In the genomic region with DNA sequence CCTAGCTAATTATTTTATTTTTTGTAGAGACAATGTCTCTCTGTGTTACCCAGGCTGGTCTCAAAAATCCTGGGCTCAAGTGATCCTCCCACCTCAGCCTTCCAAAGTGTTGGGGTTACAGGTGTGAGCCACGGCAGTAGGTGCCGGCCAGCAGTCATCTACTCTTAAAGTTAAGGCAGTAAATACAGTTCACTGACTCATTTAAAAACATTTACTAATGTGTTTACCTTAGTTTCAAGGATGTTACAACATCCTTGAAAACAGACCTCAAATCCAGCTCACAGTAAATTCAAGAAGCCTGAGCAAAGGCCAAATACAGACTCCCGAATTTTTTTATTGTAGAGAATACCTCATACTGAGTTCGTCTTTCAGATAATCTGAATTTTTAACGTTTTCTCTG, we compare ENCODE assay signal across 23 cellular contexts. TPM values are rescaled to one million over a fixed set of nuclear protein-coding genes. Genes with fewer than 3 reads are reported as not detected.
"Had no signal": no experiment of that assay in that cellular context is flagged by ENCODE, and none has a peak within 500 bp of the region (broad histone marks: within the 10 kb centered on the region; RNA-seq: fewer than 3 reads in every experiment).

No MANE protein-coding gene starts in this region.

- H3K4me3 Mint-ChIP-seq: activated naive CD8-positive, alpha-beta T cell; activated T-cell treated with anti-CD3 and anti-CD28 coated beads, Interleukin-2, amount 50 U/mL, for 24 hours; activated T-helper 17 cell treated with anti-CD3 and anti-CD28 coated beads, Interleukin-2, amount 50 U/mL, for 72 hours; natural killer cell; stimulated activated naive B cell treated with anti-CD40 and anti-IgM and Interleukin-4, amounts not matched to agents 10 μg/mL and 1 μg/mL and 100 μg/mL, for 72 hours; WTC11 had no signal

- H3K36me3 ChIP-seq: breast epithelium, esophagus squamous epithelium, heart right ventricle, left lung, vagina had no signal

- H3K9me3 ChIP-seq: breast epithelium, esophagus squamous epithelium, heart right ventricle, left lung, vagina had no signal

- H3K27me3 ChIP-seq: breast epithelium, esophagus squamous epithelium, heart right ventricle, left lung, vagina had no signal

- H3K4me1 ChIP-seq: breast epithelium, esophagus squamous epithelium, left lung, vagina had no signal

- H3K27ac ChIP-seq: breast epithelium, coronary artery, esophagus squamous epithelium, heart right ventricle, left lung, vagina had no signal

- H3K27ac Mint-ChIP-seq: activated naive CD8-positive, alpha-beta T cell; activated T-cell treated with anti-CD3 and anti-CD28 coated beads, Interleukin-2, amount 50 U/mL, for 24 hours; stimulated activated naive B cell treated with anti-CD40 and anti-IgM and Interleukin-4, amounts not matched to agents 10 μg/mL and 1 μg/mL and 100 μg/mL, for 72 hours; WTC11 had no signal

- H3K36me3 Mint-ChIP-seq: stimulated activated naive B cell treated with anti-CD40 and anti-IgM and Interleukin-4, amounts not matched to agents 10 μg/mL and 1 μg/mL and 100 μg/mL, for 72 hours; WTC11 had no signal

- ATAC-seq: activated T-helper 17 cell treated with anti-CD3 and anti-CD28 coated beads, Interleukin-2, amount 50 U/mL, for 72 hours; heart right ventricle; left lung; natural killer cell; stimulated activated naive B cell treated with anti-CD40 and anti-IgM and Interleukin-4, amounts not matched to agents 10 μg/mL and 1 μg/mL and 100 μg/mL, for 72 hours; WTC11 had no signal

- H3K27me3 Mint-ChIP-seq: activated naive CD8-positive, alpha-beta T cell; activated T-cell treated with anti-CD3 and anti-CD28 coated beads, Interleukin-2, amount 50 U/mL, for 24 hours; activated T-helper 17 cell treated with anti-CD3 and anti-CD28 coated beads, Interleukin-2, amount 50 U/mL, for 72 hours; stimulated activated naive B cell treated with anti-CD40 and anti-IgM and Interleukin-4, amounts not matched to agents 10 μg/mL and 1 μg/mL and 100 μg/mL, for 72 hours had no signal

- H3K4me3 ChIP-seq: breast epithelium, coronary artery, esophagus squamous epithelium, heart right ventricle, left lung, vagina had no signal

- H3K9me3 Mint-ChIP-seq: activated T-cell treated with anti-CD3 and anti-CD28 coated beads, Interleukin-2, amount 50 U/mL, for 24 hours; activated T-helper 17 cell treated with anti-CD3 and anti-CD28 coated beads, Interleukin-2, amount 50 U/mL, for 72 hours; natural killer cell; WTC11 had no signal

- DNase-seq: activated CD8-positive, alpha-beta memory T cell treated with anti-CD3 and anti-CD28 coated beads, Interleukin-2, amount 50 U/mL, for 4 hours; activated naive CD4-positive, alpha-beta T cell; activated T-cell treated with anti-CD3 and anti-CD28 coated beads, Interleukin-2, amount 50 U/mL, for 24 hours; amniotic stem cell; cerebellar nuclear complex; esophagus squamous epithelium; heart right ventricle; kidney; left lung; midbrain; natural killer cell; retina; stimulated activated CD4-positive, alpha-beta T cell treated with anti-CD3 and anti-CD28 coated beads, Interleukin-2, amount 100 ng/mL, for 48 hours; stimulated activated CD8-positive, alpha-beta memory T cell treated with anti-CD3 and anti-CD28 coated beads, Interleukin-4, amount 100 ng/mL, for 48 hours; stimulated activated naive B cell treated with anti-CD40 and anti-IgM and Interleukin-4, amounts not matched to agents 10 μg/mL and 1 μg/mL and 100 μg/mL, for 72 hours; trophoblast cell had no signal

- H3K4me1 Mint-ChIP-seq: activated T-helper 17 cell treated with anti-CD3 and anti-CD28 coated beads, Interleukin-2, amount 50 U/mL, for 72 hours; WTC11 had no signal

RNA-seq across cellular contexts. Expression of gene ABCB4, which starts 29.6 kb away (rescaled TPM):
- total RNA-seq: activated T-helper 17 cell treated with anti-CD3 and anti-CD28 coated beads, Interleukin-2, amount 50 U/mL, for 72 hours; lung microvascular endothelial cell had no signal
